ENCODE assay signal across 14 cellular contexts in the genomic region with DNA sequence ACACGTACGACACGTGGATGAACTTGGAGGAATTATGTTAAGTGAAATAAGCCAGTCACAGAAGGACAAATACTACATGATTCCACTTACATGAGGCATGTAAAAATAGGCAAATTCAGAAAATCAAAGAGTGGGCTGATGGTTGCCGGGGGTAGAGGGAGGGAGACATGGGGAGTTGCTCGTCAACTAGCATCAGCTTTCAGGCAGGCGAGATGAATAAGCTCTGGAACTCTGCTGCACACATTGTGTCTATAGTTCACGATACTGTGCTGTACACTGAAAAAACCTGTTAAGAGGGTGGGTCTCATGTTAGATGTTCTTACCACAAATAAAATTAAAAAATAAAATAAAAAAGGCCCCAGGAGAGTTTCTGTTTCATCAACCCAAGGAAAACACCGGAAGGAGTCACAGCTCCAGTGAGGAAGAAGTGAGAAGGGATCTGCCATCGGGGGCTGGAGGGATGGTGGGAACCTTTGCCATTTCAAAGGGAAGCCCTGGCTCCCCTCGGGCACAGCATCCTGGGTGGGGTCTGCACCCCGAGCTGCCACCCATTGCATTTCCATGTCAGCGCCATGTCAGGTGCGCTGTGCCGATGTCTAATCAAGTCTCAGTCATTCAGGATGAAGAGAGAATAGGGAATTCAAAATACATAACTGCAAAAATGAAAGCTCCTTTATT.
"Had no signal": no experiment of that assay in that cellular context is flagged by ENCODE, and none has a peak within 500 bp of the region (broad histone marks: within the 10 kb centered on the region; RNA-seq: fewer than 3 reads in every experiment).

No MANE protein-coding gene starts in this region.

- H3K36me3 Mint-ChIP-seq: natural killer cell had no signal

- H3K27ac Mint-ChIP-seq: activated T-helper 17 cell treated with anti-CD3 and anti-CD28 coated beads, Interleukin-2, amount 50 U/mL, for 72 hours; memory B cell; natural killer cell had no signal

- H3K9me3 Mint-ChIP-seq: activated T-helper 17 cell treated with anti-CD3 and anti-CD28 coated beads, Interleukin-2, amount 50 U/mL, for 72 hours; memory B cell; natural killer cell had no signal

- DNase-seq: activated naive CD4-positive, alpha-beta T cell treated with Interleukin-2 at 50 U/mL for 16 hours; esophagus squamous epithelium; left ventricle myocardium superior; natural killer cell; small intestine; stimulated activated CD4-positive, alpha-beta T cell treated with anti-CD3 and anti-CD28 coated beads, Interleukin-4, amount 100 ng/mL, for 24 hours; stimulated activated naive CD4-positive, alpha-beta T cell had no signal

- H3K4me3 Mint-ChIP-seq: activated T-helper 17 cell treated with anti-CD3 and anti-CD28 coated beads, Interleukin-2, amount 50 U/mL, for 72 hours; memory B cell; natural killer cell had no signal

- H3K36me3 ChIP-seq: cardiac muscle cell, esophagus squamous epithelium, thoracic aorta had no signal

- H3K4me3 ChIP-seq: cardiac muscle cell, esophagus squamous epithelium, thoracic aorta had no signal

- ATAC-seq: activated CD4-positive, CD25-positive, alpha-beta regulatory T cell treated with anti-CD3 and anti-CD28 coated beads, Interleukin-2, amount 50 U/mL, for 24 hours; activated T-helper 17 cell treated with anti-CD3 and anti-CD28 coated beads, Interleukin-2, amount 50 U/mL, for 72 hours; left ventricle myocardium superior; natural killer cell had no signal

- H3K27me3 Mint-ChIP-seq: activated T-helper 17 cell treated with anti-CD3 and anti-CD28 coated beads, Interleukin-2, amount 50 U/mL, for 72 hours had no signal

- H3K27me3 ChIP-seq: cardiac muscle cell, esophagus squamous epithelium had no signal

- FAIRE-seq: colon, endothelial cell of umbilical vein, small intestine had no signal

- H3K27ac ChIP-seq: cardiac muscle cell had no signal

- H3K9me3 ChIP-seq: esophagus squamous epithelium, thoracic aorta had no signal
